16 cellular contexts compared by ENCODE assay signal in the genomic region with DNA sequence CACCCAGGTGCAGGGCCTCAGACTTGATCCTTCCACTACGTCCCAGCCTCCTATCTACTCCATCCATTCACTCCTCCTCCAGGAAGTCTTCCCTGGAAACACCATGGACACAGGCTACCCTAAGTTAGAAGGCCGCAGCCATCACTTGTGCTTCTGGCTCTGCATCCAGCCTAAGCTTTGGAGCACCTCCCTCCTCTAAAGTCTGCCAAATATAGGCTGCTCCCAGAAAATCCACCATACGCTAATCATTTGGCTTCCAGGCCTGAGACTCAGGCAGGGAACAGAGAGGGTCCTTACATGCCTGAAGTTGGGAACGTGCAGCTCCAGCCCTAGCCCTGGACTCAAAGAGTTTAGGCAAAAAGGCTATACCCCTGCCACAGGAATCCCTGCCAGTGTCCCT. TPM values are rescaled to one million over a fixed set of nuclear protein-coding genes. Genes with fewer than 3 reads are reported as not detected.
DNase-seq lines count a peak whose midpoint lies in the region; ATAC-seq and TF ChIP-seq lines count a peak whose summit lies in the region.
"Had no signal": no experiment of that assay in that cellular context is flagged by ENCODE, and none has a peak within 500 bp of the region (broad histone marks: within the 10 kb centered on the region; RNA-seq: fewer than 3 reads in every experiment).

No MANE protein-coding gene starts in this region.

- no TSS peak for BruUV-seq in MCF 10A (replicated peaks; lab: Mats Ljungman, UMichigan)

- H3K36me3 ChIP-seq in breast epithelium (no peaks in the 10 kb centered on the region), heart left ventricle (peaks cover 0 to 36% (median 30%) of the 10 kb centered on the region in 9 donors), neural cell (ENCODE audit: insufficient read depth, low read length) (no peaks in the 10 kb centered on the region), transverse colon (no peaks in the 10 kb centered on the region)
- H3K36me3 ChIP-seq: ovary had no signal

- no peaks in the 10 kb centered on the region for H3K9me2 ChIP-seq in neural cell (ENCODE audit: insufficient read depth, low read length)

- H3F3A ChIP-seq in neural cell (ENCODE audit: insufficient read depth, low read length, poor library complexity, severe bottlenecking): no peaks in the 10 kb centered on the region

- WGBS in heart left ventricle, 4 donors: 40 to 63% (median 52%) methylated on average over 4 of the region's 4 CpGs
- WGBS in transverse colon (ENCODE audit: low coverage in 1 of 2), 2 donors: 34% methylated on average over 4 of the region's 4 CpGs; no CpG with 5 or more reads in 1 of the 2 donors

- no peaks in the 10 kb centered on the region for H3K27me3 Mint-ChIP-seq in MCF 10A (ENCODE audit: insufficient read depth, unreplicated experiment)

- TF ChIP-seq RAD21 in neural cell (conservative IDR thresholded peaks at IDR 0.05): no peak

- H2AFZ ChIP-seq in neural cell (ENCODE audit: low read depth, low read length): no peak overlapping the region

- CTCF ChIA-PET in MCF 10A (lab: Yijun Ruan, JAX): no interaction called here

- H3K27ac ChIP-seq in breast epithelium (peak overlapping the region; percentile 88 to 91), heart left ventricle (peak overlapping the region in 11 of 12 donors; percentile 32 to 90 (median 73)), neural cell (ENCODE audit: low read length) (no peak overlapping the region), transverse colon (peak overlapping the region; percentile 83 to 95 (median 93))

- H3K27me3 ChIP-seq in breast epithelium (no peaks in the 10 kb centered on the region), heart left ventricle (no peaks in the 10 kb centered on the region), neural cell (ENCODE audit: insufficient read depth, low read depth, low read length) (no peaks in the 10 kb centered on the region), transverse colon (no peaks in the 10 kb centered on the region)
- H3K27me3 ChIP-seq: ovary had no signal

- no peak for TF ChIP-seq POLR2A in breast epithelium (IDR thresholded peaks at IDR 0.05)
- no peak for TF ChIP-seq POLR2A in heart left ventricle (IDR thresholded peaks at IDR 0.05)
- TF ChIP-seq POLR2A in transverse colon (IDR thresholded peaks at IDR 0.05): no peak

- DNase-seq in breast epithelium (ENCODE audit: low spot score in 2 of 2) (no peak), MCF 10A (ENCODE audit: unreplicated experiment) (no peak), heart left ventricle (no peak), transverse colon (no peak), HuH-7.5 (ENCODE audit: low spot score) (no peak), COR-L47 (lab: John Stamatoyannopoulos, UW) (no peak)
- no peak for DNase-seq in activated naive CD4-positive, alpha-beta T cell treated with Interleukin-2 at 50 U/mL for 16 hours
- DNase-seq: activated effector memory CD4-positive, alpha-beta T cell treated with anti-CD3 and anti-CD28 coated beads, Interleukin-2, amount 50 U/mL, for 16 hours; CD4-positive, alpha-beta memory T cell; NCI-H1105; NCI-H345 had no signal

- H3K9ac ChIP-seq in neural cell (ENCODE audit: low read length): no peak overlapping the region

- TF ChIP-seq CTCF in breast epithelium (IDR thresholded peaks at IDR 0.05) (no peak), MCF 10A (IDR thresholded peaks at IDR 0.05; ENCODE audit: unreplicated experiment) (no peak), heart left ventricle (IDR thresholded peaks at IDR 0.05) (no peak), neural cell (IDR thresholded peaks at IDR 0.05; ENCODE audit: poor library complexity, severe bottlenecking) (no peak), transverse colon (IDR thresholded peaks at IDR 0.05) (no peak)

- H3K36me3 Mint-ChIP-seq in MCF 10A (ENCODE audit: insufficient read depth, unreplicated experiment): peaks cover 51% of the 10 kb centered on the region
- H3K36me3 Mint-ChIP-seq: CD4-positive, alpha-beta memory T cell; IgD-negative memory B cell; memory B cell had no signal

- in situ Hi-C loops in transverse colon (cut with MboI; ENCODE audit: low pct_ligation_motif_present in 1 of 4, low pct_unique_long_range_greater_than_20kb in 1 of 4, low sequenced_read_pairs in 3 of 4): no loop called here

- H3K4me1 Mint-ChIP-seq in MCF 10A (ENCODE audit: insufficient read depth, unreplicated experiment): peaks cover 30% of the 10 kb centered on the region

- TF ChIP-seq EP300 in neural cell (conservative IDR thresholded peaks at IDR 0.05; ENCODE audit: poor library complexity, severe bottlenecking) (no peak), transverse colon (IDR thresholded peaks at IDR 0.05; ENCODE audit: low read depth) (no peak)

- POLR2A ChIA-PET in MCF 10A (lab: Yijun Ruan, JAX): interaction anchor here (0.7 to 1.0 kb wide), 3 partner anchors 11 to 638 kb away, joined by 3 read pairs; a partner anchor contains a TSS

- H3K4me3 Mint-ChIP-seq in MCF 10A (ENCODE audit: unreplicated experiment): no peak overlapping the region
- H3K4me3 Mint-ChIP-seq: CD4-positive, alpha-beta memory T cell; IgD-negative memory B cell; memory B cell had no signal

- H3K27ac Mint-ChIP-seq in MCF 10A (ENCODE audit: low read depth, unreplicated experiment): no peak overlapping the region
- H3K27ac Mint-ChIP-seq: memory B cell had no signal

- H3K4me2 ChIP-seq in neural cell (ENCODE audit: low read length): no peak overlapping the region

- H3K9me3 Mint-ChIP-seq in MCF 10A (ENCODE audit: unreplicated experiment): no peaks in the 10 kb centered on the region
- H3K9me3 Mint-ChIP-seq: CD4-positive, alpha-beta memory T cell; IgD-negative memory B cell; memory B cell had no signal

- ATAC-seq in heart left ventricle: peak in 2 of 4 donors; percentile 2 to 5

- intact Hi-C loops in breast epithelium (cut with DNase I; ENCODE audit: low total_unique reads): no loop called here
- intact Hi-C loops in MCF 10A (cut with micrococcal nuclease): no loop called here
- intact Hi-C loops in heart left ventricle (cut with DNase I): loop anchor here in 1 of 10 donors (5.0 kb wide), 1 partner anchor 39 kb away; no protein-coding TSS in a partner anchor
- intact Hi-C loops in transverse colon (cut with DNase I; ENCODE audit: low total_unique reads): no loop called here

- H3K79me2 ChIP-seq in neural cell (replicated peaks; ENCODE audit: insufficient read depth, low read length): peaks cover 66% of the 10 kb centered on the region

- H3K4me1 ChIP-seq in breast epithelium: peaks cover 16 to 18% of the 10 kb centered on the region in 2 donors
- H3K4me1 ChIP-seq in heart left ventricle: peaks cover 5 to 59% (median 44%) of the 10 kb centered on the region in 12 donors
- peaks cover 27 to 65% (median 36%) of the 10 kb centered on the region in 4 donors for H3K4me1 ChIP-seq in transverse colon

- H3K4me3 ChIP-seq in breast epithelium (no peak overlapping the region), heart left ventricle (no peak overlapping the region), neural cell (ENCODE audit: low read length) (peak overlapping the region; percentile 62), transverse colon (no peak overlapping the region)
- H3K4me3 ChIP-seq: HAP-1, ovary had no signal

- H3K9me3 ChIP-seq in breast epithelium (no peaks in the 10 kb centered on the region), heart left ventricle (no peaks in the 10 kb centered on the region), neural cell (ENCODE audit: low read length) (no peaks in the 10 kb centered on the region), transverse colon (no peaks in the 10 kb centered on the region)
- H3K9me3 ChIP-seq: HAP-1, ovary had no signal

- peaks cover 23% of the 10 kb centered on the region for H4K20me1 ChIP-seq in neural cell (ENCODE audit: insufficient read depth)

TF ChIP-seq in neural cell, 6 proteins besides CTCF, POLR2A, EP300 and RAD21 (continues in another document):
- TF ChIP-seq POLR2AphosphoS5 (IDR thresholded peaks at IDR 0.05) (no peak), SMC3 (conservative IDR thresholded peaks at IDR 0.05; ENCODE audit: poor library complexity) (no peak), EZH2 (IDR thresholded peaks at IDR 0.05; ENCODE audit: borderline replicate concordance, insufficient read depth, low read length, poor library complexity, severe bottlenecking) (no peak), MXI1 (conservative IDR thresholded peaks at IDR 0.05; ENCODE audit: poor library complexity, severe bottlenecking) (no peak)

RNA-seq across cellular contexts. Expression of a gene that starts 6.7 kb away (rescaled TPM):
- total RNA-seq in breast epithelium (1 to 10 TPM; 6.4 to 9.5 (median 9.3) TPM), MCF 10A (2022) (32.6 and 39.5 TPM in 2 replicates), heart left ventricle (10 to 100 TPM in 7 of 9 donors, 1 to 10 TPM in 2; 3.8 to 26.3 (median 21.9) TPM), transverse colon (10 to 100 TPM in 3 of 4 donors, 1 to 10 TPM in 1; 9.1 to 41.9 (median 12.2) TPM)
- polyA plus RNA-seq in heart left ventricle (10 to 100 TPM; 16.5 to 33.6 TPM), neural cell (10.7 and 11.7 TPM in 2 replicates)
- 12.4 and 15.0 TPM in 2 replicates for polyA minus RNA-seq in neural cell
- total RNA-seq: CD4-positive, alpha-beta memory T cell had no signal
- polyA plus RNA-seq: CD4-positive, alpha-beta memory T cell; IgD-negative memory B cell had no signal

RNA-seq across cellular contexts. Expression of a gene that starts 11.1 kb away (rescaled TPM):
- total RNA-seq in breast epithelium: 100 to 1,000 TPM; 132 to 214 (median 167) TPM
- 124 and 145 TPM in 2 replicates for total RNA-seq in MCF 10A (2022)
- total RNA-seq in heart left ventricle: 100 to 1,000 TPM; 145 to 305 (median 194) TPM
- polyA plus RNA-seq in heart left ventricle: 100 to 1,000 TPM; 298 to 304 TPM
- 300 and 338 TPM in 2 replicates for polyA plus RNA-seq in neural cell
- polyA minus RNA-seq in neural cell: 94.8 and 133 TPM in 2 replicates
- 100 to 1,000 TPM; 137 to 169 (median 159) TPM for total RNA-seq in transverse colon

RNA-seq across cellular contexts. Expression of a gene that starts 11.3 kb away (rescaled TPM):
- 10 to 100 TPM in 2 of 3 donors, 1 to 10 TPM in 1; 8.9 to 15.0 (median 12.5) TPM for total RNA-seq in breast epithelium
- 36.8 and 42.0 TPM in 2 replicates for total RNA-seq in MCF 10A (2022)
- 10 to 100 TPM; 21.2 to 80.3 (median 65.4) TPM for total RNA-seq in heart left ventricle
- polyA plus RNA-seq in heart left ventricle: 10 to 100 TPM; 61.4 to 65.1 TPM
- polyA plus RNA-seq in neural cell: 0.48 and 1.2 TPM in 2 replicates
- polyA minus RNA-seq in neural cell: 0.73 and 1.6 TPM in 2 replicates
- 10 to 100 TPM; 11.2 to 35.0 (median 20.5) TPM for total RNA-seq in transverse colon

RNA-seq across cellular contexts. Expression of a gene that starts 36.4 kb away (rescaled TPM):
- total RNA-seq in breast epithelium (100 to 1,000 TPM in 1 of 3 donors, 10 to 100 TPM in 2; 41.9 to 101 (median 90.5) TPM), MCF 10A (2022) (59.6 and 65.3 TPM in 2 replicates), heart left ventricle (10 to 100 TPM; 43.6 to 91.3 (median 68.3) TPM), transverse colon (100 to 1,000 TPM in 2 of 4 donors, 10 to 100 TPM in 2; 68.7 to 272 (median 100) TPM)
- polyA plus RNA-seq in heart left ventricle (10 to 100 TPM; 35.2 to 71.1 TPM), neural cell (19.7 and 26.0 TPM in 2 replicates)
- 44.8 and 47.6 TPM in 2 replicates for polyA minus RNA-seq in neural cell

RNA-seq across cellular contexts. Expression of a gene that starts 57.9 kb away (rescaled TPM):
- total RNA-seq in breast epithelium (10 to 100 TPM; 43.0 to 52.8 (median 43.6) TPM), MCF 10A (2022) (25.9 and 27.4 TPM in 2 replicates), heart left ventricle (10 to 100 TPM; 39.4 to 55.0 (median 48.5) TPM), transverse colon (10 to 100 TPM; 15.3 to 63.5 (median 23.5) TPM)
- polyA plus RNA-seq in heart left ventricle (10 to 100 TPM; 23.3 to 38.9 TPM), neural cell (164 and 187 TPM in 2 replicates)
- 274 and 279 TPM in 2 replicates for polyA minus RNA-seq in neural cell
